In genomic region chr1:14915356-14916054, GRCh38 we compare ENCODE assay signal across 8 cellular contexts.
DNase-seq lines count a peak whose midpoint lies in the region; ATAC-seq, FAIRE-seq and TF ChIP-seq lines count a peak whose summit lies in the region.

No MANE protein-coding gene starts in this region.

- in situ Hi-C loops in mammary epithelial cell (cut with MboI; ENCODE audit: low sequenced_read_pairs in 2 of 2), result no loop called here

- TF ChIP-seq CTCF in mammary epithelial cell (conservative IDR thresholded peaks at IDR 0.05 in 1 of 2, IDR thresholded peaks at IDR 0.05 in 1 of 2; ENCODE audit: extremely low read depth in 1 of 2, insufficient read depth in 1 of 2, low read depth in 1 of 2, low read length in 2 of 2) (peak; percentile 85 to 88), right lobe of liver (IDR thresholded peaks at IDR 0.05) (peak; percentile 54 to 83 (median 82))

- ATAC-seq in T-helper 17 cell (peak; percentile 40), right lobe of liver (peak; percentile 62 to 79 (median 69)), GM21528 (IDR thresholded peaks at IDR 0.05; ENCODE audit: low FRiP score, unreplicated experiment) (no peak)
- peak; percentile 31 for ATAC-seq in stimulated activated effector memory CD8-positive, alpha-beta T cell treated with anti-CD3 and anti-CD28 coated beads, Interleukin-12 subunit alpha, Interleukin-12 subunit beta, amount 100 ng/mL, for 72 hours

- H3K27me3 ChIP-seq in mammary epithelial cell (ENCODE audit: insufficient read depth, low read length) (no peaks in the 10 kb centered on the region), right lobe of liver (no peaks in the 10 kb centered on the region)

- H3K36me3 ChIP-seq in mammary epithelial cell (ENCODE audit: insufficient read depth, low read length), result no peaks in the 10 kb centered on the region
- H3K36me3 ChIP-seq in right lobe of liver, result no peaks in the 10 kb centered on the region

- WGBS in mammary epithelial cell (ENCODE audit: low coverage, missing lambda C conversion rate), result 45% methylated on average over 9 of the region's 9 CpGs
- 39% methylated on average over 8 of the region's 9 CpGs for WGBS in right lobe of liver (ENCODE audit: insufficient coverage, low coverage, low lambda C conversion rate, missing lambda C conversion rate)

- dilution Hi-C loops in mammary epithelial cell (cut with HindIII; ENCODE audit: low sequenced_read_pairs), result no loop called here

- CTCF ChIA-PET in mammary epithelial cell (lab: Charles Lee; ENCODE audit: low non-redundant PET), result interaction anchor here (1.7 kb wide), 1 partner anchor 112 kb away, joined by 9 read pairs; no protein-coding TSS in a partner anchor

- intact Hi-C loops in mammary epithelial cell (cut with micrococcal nuclease), result no loop called here
- intact Hi-C loops in right lobe of liver (cut with DNase I), result no loop called here

- H2AFZ ChIP-seq in mammary epithelial cell (ENCODE audit: low read depth, low read length), result no peak overlapping the region

- no peak overlapping the region for H3K9ac ChIP-seq in mammary epithelial cell (ENCODE audit: insufficient read depth, low read length)

- no peaks in the 10 kb centered on the region for H3K4me1 Mint-ChIP-seq in T-helper 17 cell
- no peaks in the 10 kb centered on the region for H3K4me1 Mint-ChIP-seq in stimulated activated effector memory CD8-positive, alpha-beta T cell treated with anti-CD3 and anti-CD28 coated beads, Interleukin-12 subunit alpha, Interleukin-12 subunit beta, amount 100 ng/mL, for 72 hours

- H3K4me2 ChIP-seq in mammary epithelial cell (ENCODE audit: insufficient read depth, low read depth, low read length), result no peak overlapping the region

- peaks cover 21% of the 10 kb centered on the region for H3K27me3 Mint-ChIP-seq in T-helper 17 cell

- H3K4me3 Mint-ChIP-seq in T-helper 17 cell, result no peak overlapping the region
- no peak overlapping the region for H3K4me3 Mint-ChIP-seq in stimulated activated effector memory CD8-positive, alpha-beta T cell treated with anti-CD3 and anti-CD28 coated beads, Interleukin-12 subunit alpha, Interleukin-12 subunit beta, amount 100 ng/mL, for 72 hours

- no TSS peak for BruUV-seq in mammary epithelial cell (replicated peaks; lab: Mats Ljungman, UMichigan)

- no peak overlapping the region for H3K4me3 ChIP-seq in mammary epithelial cell (replicated peaks in 1 of 3; ENCODE audit: insufficient read depth in 1 of 3, low read depth in 2 of 3, low read length in 3 of 3)
- no peak overlapping the region for H3K4me3 ChIP-seq in right lobe of liver

- H3K9me3 Mint-ChIP-seq in stimulated activated effector memory CD8-positive, alpha-beta T cell treated with anti-CD3 and anti-CD28 coated beads, Interleukin-12 subunit alpha, Interleukin-12 subunit beta, amount 100 ng/mL, for 72 hours, result no peaks in the 10 kb centered on the region

- H3K4me1 ChIP-seq in mammary epithelial cell (ENCODE audit: insufficient read depth, low read length) (peaks cover 32% of the 10 kb centered on the region), right lobe of liver (no peaks in the 10 kb centered on the region)

- H3K27ac ChIP-seq in mammary epithelial cell (ENCODE audit: insufficient read depth, low read depth, low read length) (no peak overlapping the region), right lobe of liver (no peak overlapping the region)

- no peaks in the 10 kb centered on the region for H4K20me1 ChIP-seq in mammary epithelial cell (ENCODE audit: insufficient read depth, low read length)

- H3K79me2 ChIP-seq in mammary epithelial cell (ENCODE audit: insufficient read depth, low read length), result no peaks in the 10 kb centered on the region

- H3K9me3 ChIP-seq in T-helper 17 cell (ENCODE audit: control insufficient read depth, low read length, poor library complexity, severe bottlenecking), result no peaks in the 10 kb centered on the region
- no peaks in the 10 kb centered on the region for H3K9me3 ChIP-seq in mammary epithelial cell (replicated peaks; ENCODE audit: insufficient read depth, low read length)
- no peaks in the 10 kb centered on the region for H3K9me3 ChIP-seq in right lobe of liver

- DNase-seq in ELF-1 (ENCODE audit: low read depth, low spot score), result peak; percentile 69
- DNase-seq in HTR-8/SVneo (ENCODE audit: insufficient read length, low spot score), result peak; percentile 70
- peak in 1 of 3 donors; percentile 15 for DNase-seq in T-helper 17 cell
- DNase-seq in mammary epithelial cell, result no peak
- no peak for DNase-seq in right lobe of liver
- DNase-seq in stimulated activated effector memory CD8-positive, alpha-beta T cell treated with anti-CD3 and anti-CD28 coated beads, Interleukin-12 subunit alpha, Interleukin-12 subunit beta, amount 100 ng/mL, for 72 hours (ENCODE audit: low spot score in 2 of 2), result peak; percentile 18 to 70
- no peak for DNase-seq in globus pallidus (ENCODE audit: low spot score)

- no peak for FAIRE-seq in HTR-8/SVneo (lab: Jason Lieb, UNC)

- TF ChIP-seq POLR2A in right lobe of liver (IDR thresholded peaks at IDR 0.05), result no peak

- H3K36me3 Mint-ChIP-seq in T-helper 17 cell (ENCODE audit: low read depth), result no peaks in the 10 kb centered on the region
- H3K36me3 Mint-ChIP-seq in stimulated activated effector memory CD8-positive, alpha-beta T cell treated with anti-CD3 and anti-CD28 coated beads, Interleukin-12 subunit alpha, Interleukin-12 subunit beta, amount 100 ng/mL, for 72 hours, result no peaks in the 10 kb centered on the region

- H3K27ac Mint-ChIP-seq in T-helper 17 cell, result no peak overlapping the region
- no peak overlapping the region for H3K27ac Mint-ChIP-seq in stimulated activated effector memory CD8-positive, alpha-beta T cell treated with anti-CD3 and anti-CD28 coated beads, Interleukin-12 subunit alpha, Interleukin-12 subunit beta, amount 100 ng/mL, for 72 hours

Comparison
In these comparisons a context has a peak if more than half of its experiments do, and no peak if none do; other contexts are left out.
1. DNase-seq: peak in ELF-1 (single experiment), HTR-8/SVneo (single experiment) and stimulated activated effector memory CD8-positive, alpha-beta T cell treated with anti-CD3 and anti-CD28 coated beads, Interleukin-12 subunit alpha, Interleukin-12 subunit beta, amount 100 ng/mL, for 72 hours (2 of 2); none in mammary epithelial cell (single experiment), right lobe of liver (0 of 3) and globus pallidus (single experiment).